2 cellular contexts compared by ENCODE assay signal in genomic region chr10:116810895-116811294, GRCh38.
TF ChIP-seq lines count a peak whose summit lies in the region.

No MANE protein-coding gene starts in this region.

TF ChIP-seq in HepG2, 621 proteins besides CTCF, POLR2A, EP300 and RAD21:
- TF ChIP-seq ZFP36 (IDR thresholded peaks at IDR 0.05; ENCODE audit: borderline replicate concordance, low read depth, low read length, partially characterized antibody) (peak; percentile 26), GRHL1 (CRISPR knock-in tag; conservative IDR thresholded peaks at IDR 0.05) (no peak)

TF ChIP-seq in K562, 482 proteins besides CTCF, POLR2A, EP300 and RAD21:
- no peak for TF ChIP-seq NBN (IDR thresholded peaks at IDR 0.05; ENCODE audit: low read depth)
- TF ChIP-seq ZFP36 (IDR thresholded peaks at IDR 0.05; ENCODE audit: low read depth, low read length, partially characterized antibody): peak; percentile 89
